22 cellular contexts compared by ENCODE assay signal in the genomic region with DNA sequence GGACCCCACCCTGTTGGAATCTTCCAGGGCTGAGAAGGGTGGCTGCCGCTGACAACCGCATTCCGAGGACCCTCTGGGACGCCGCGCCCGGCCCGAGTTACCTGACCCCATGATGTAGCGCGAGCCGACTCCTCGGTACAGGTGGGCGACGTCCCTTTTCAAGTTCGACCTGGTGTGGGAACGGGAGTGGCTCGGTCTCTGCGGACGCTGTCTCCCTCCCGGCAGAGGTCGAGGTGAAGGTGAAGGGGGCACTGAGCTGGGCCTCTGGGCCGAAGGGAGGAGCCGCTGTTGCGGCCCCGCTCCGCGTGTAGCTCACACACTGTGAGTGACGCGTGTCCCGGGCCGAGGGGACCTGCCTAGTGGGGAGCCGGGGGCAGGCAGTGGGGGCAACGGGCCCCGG.
"Had no signal": no experiment of that assay in that cellular context is flagged by ENCODE, and none has a peak within 500 bp of the region (broad histone marks: within the 10 kb centered on the region; RNA-seq: fewer than 3 reads in every experiment).

No MANE protein-coding gene starts in this region.

- H3K4me1 ChIP-seq: foreskin keratinocyte had no signal

- H3K27ac ChIP-seq: foreskin keratinocyte, SK-N-MC, skin epidermis, suprapubic skin, tibial nerve, VCaP had no signal

- H3K27me3 Mint-ChIP-seq: activated CD4-positive, alpha-beta T cell treated with anti-CD3 and anti-CD28 coated beads, Interleukin-2, amount 10 ng/mL, durations not matched to agents 7 days and 5 days; activated CD8-positive, alpha-beta T cell treated with anti-CD3 and anti-CD28 coated beads for 36 hours; activated naive CD8-positive, alpha-beta T cell treated with anti-CD3 and anti-CD28 coated beads, Interleukin-2, amount 10 ng/mL, durations not matched to agents 7 days and 5 days; stimulated activated naive CD8-positive, alpha-beta T cell treated with anti-CD3 and anti-CD28 coated beads, Interleukin-15, amount 100 ng/mL, for 72 hours had no signal

- H3K9me3 ChIP-seq: suprapubic skin, tibial nerve had no signal

- ATAC-seq: activated CD8-positive, alpha-beta T cell treated with anti-CD3 and anti-CD28 coated beads for 36 hours; foreskin keratinocyte; naive thymus-derived CD4-positive, alpha-beta T cell; stimulated activated effector memory CD8-positive, alpha-beta T cell treated with anti-CD3 and anti-CD28 coated beads, Interleukin-12 subunit alpha, Interleukin-12 subunit beta, amount 100 ng/mL, for 72 hours; stimulated activated naive CD8-positive, alpha-beta T cell treated with anti-CD3 and anti-CD28 coated beads, Interleukin-15, amount 100 ng/mL, for 72 hours had no signal

- H3K4me3 Mint-ChIP-seq: activated CD4-positive, alpha-beta T cell treated with anti-CD3 and anti-CD28 coated beads, Interleukin-2, amount 10 ng/mL, durations not matched to agents 7 days and 5 days; activated CD8-positive, alpha-beta T cell treated with anti-CD3 and anti-CD28 coated beads for 36 hours; activated naive CD8-positive, alpha-beta T cell treated with anti-CD3 and anti-CD28 coated beads, Interleukin-2, amount 10 ng/mL, durations not matched to agents 7 days and 5 days; stimulated activated effector memory CD8-positive, alpha-beta T cell treated with anti-CD3 and anti-CD28 coated beads, Interleukin-12 subunit alpha, Interleukin-12 subunit beta, amount 100 ng/mL, for 72 hours; stimulated activated naive CD8-positive, alpha-beta T cell treated with anti-CD3 and anti-CD28 coated beads, Interleukin-15, amount 100 ng/mL, for 72 hours had no signal

- H3K27me3 ChIP-seq: foreskin keratinocyte, suprapubic skin, tibial nerve had no signal

- H3K9me3 Mint-ChIP-seq: activated CD4-positive, alpha-beta T cell treated with anti-CD3 and anti-CD28 coated beads, Interleukin-2, amount 10 ng/mL, durations not matched to agents 7 days and 5 days; activated CD8-positive, alpha-beta T cell treated with anti-CD3 and anti-CD28 coated beads for 36 hours; activated naive CD8-positive, alpha-beta T cell treated with anti-CD3 and anti-CD28 coated beads, Interleukin-2, amount 10 ng/mL, durations not matched to agents 7 days and 5 days; stimulated activated effector memory CD8-positive, alpha-beta T cell treated with anti-CD3 and anti-CD28 coated beads, Interleukin-12 subunit alpha, Interleukin-12 subunit beta, amount 100 ng/mL, for 72 hours; stimulated activated naive CD8-positive, alpha-beta T cell treated with anti-CD3 and anti-CD28 coated beads, Interleukin-15, amount 100 ng/mL, for 72 hours had no signal

- DNase-seq: activated CD4-positive, alpha-beta T cell treated with anti-CD3 and anti-CD28 coated beads, Interleukin-2, amount 10 ng/mL, durations not matched to agents 7 days and 5 days; activated CD4-positive, CD25-positive, alpha-beta regulatory T cell treated with anti-CD3 and anti-CD28 coated beads, Interleukin-2, amount 50 U/mL, for 72 hours; activated CD8-positive, alpha-beta T cell treated with anti-CD3 and anti-CD28 coated beads for 36 hours; activated naive CD4-positive, alpha-beta T cell treated with Interleukin-2 at 50 U/mL for 16 hours; activated naive CD8-positive, alpha-beta T cell treated with anti-CD3 and anti-CD28 coated beads, Interleukin-2, amount 10 ng/mL, durations not matched to agents 7 days and 5 days; activated T-cell treated with anti-CD3 and anti-CD28 coated beads, Interleukin-2, amount 50 U/mL, for 1 hour; amniotic stem cell; effector CD4-positive, alpha-beta T cell; foreskin keratinocyte; hippocampal formation; naive thymus-derived CD4-positive, alpha-beta T cell; occipital lobe; retina; stimulated activated CD4-positive, alpha-beta T cell treated with anti-CD3 and anti-CD28 coated beads, Interleukin-2, amount 100 ng/mL, for 24 hours; stimulated activated naive CD8-positive, alpha-beta T cell treated with anti-CD3 and anti-CD28 coated beads, Interleukin-15, amount 100 ng/mL, for 72 hours had no signal

- H3K4me3 ChIP-seq: lung, SK-N-MC, skin epidermis, suprapubic skin, tibial nerve had no signal

- H3K4me1 Mint-ChIP-seq: stimulated activated naive CD8-positive, alpha-beta T cell treated with anti-CD3 and anti-CD28 coated beads, Interleukin-15, amount 100 ng/mL, for 72 hours had no signal
